ENCODE assay signal across 12 cellular contexts in the genomic region with DNA sequence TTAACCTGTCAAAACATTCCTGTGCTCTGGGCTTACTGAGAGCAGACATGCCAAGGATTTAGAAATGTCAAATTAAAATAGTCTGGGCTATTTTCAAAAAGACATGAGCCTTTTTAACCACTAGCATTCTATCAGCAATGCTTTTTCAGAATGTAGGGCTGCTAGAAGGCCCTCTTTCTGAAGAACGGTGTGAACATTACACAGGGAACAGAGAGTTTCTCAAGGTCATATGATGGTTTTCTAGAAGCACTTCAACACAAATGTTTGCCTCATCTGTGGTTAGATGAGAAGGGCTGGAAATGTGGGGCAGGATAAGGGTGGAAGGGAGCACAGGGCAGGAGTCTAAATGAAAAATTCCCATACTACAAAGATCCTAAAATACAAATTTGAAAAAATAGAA. TPM values are rescaled to one million over a fixed set of nuclear protein-coding genes. Genes with fewer than 3 reads are reported as not detected.
"Had no signal": no experiment of that assay in that cellular context is flagged by ENCODE, and none has a peak within 500 bp of the region (broad histone marks: within the 10 kb centered on the region; RNA-seq: fewer than 3 reads in every experiment).

No MANE protein-coding gene starts in this region.

- H3K27me3 ChIP-seq: spleen, upper lobe of left lung had no signal

- H3K9me3 ChIP-seq: spleen, upper lobe of left lung had no signal

- DNase-seq: activated CD4-positive, alpha-beta T cell treated with anti-CD3 and anti-CD28 coated beads for 4 hours; activated CD8-positive, alpha-beta memory T cell treated with anti-CD3 and anti-CD28 coated beads, Interleukin-2, amount 50 U/mL, for 4 hours; activated CD8-positive, alpha-beta T cell treated with anti-CD3 and anti-CD28 coated beads for 36 hours; activated naive CD4-positive, alpha-beta T cell treated with Interleukin-2 at 50 U/mL for 16 hours; effector memory CD8-positive, alpha-beta T cell; kidney; nephron progenitor cell; spleen; stimulated activated CD4-positive, alpha-beta T cell treated with anti-CD3 and anti-CD28 coated beads, Interleukin-2, amount 100 ng/mL, for 24 hours; stimulated activated naive CD4-positive, alpha-beta T cell treated with Interleukin-2 at 50 U/mL for 16 hours; upper lobe of left lung had no signal

- H3K4me1 ChIP-seq: spleen, upper lobe of left lung had no signal

- H3K27ac ChIP-seq: epithelial cell of prostate, spleen, upper lobe of left lung had no signal

- ATAC-seq: activated CD8-positive, alpha-beta T cell treated with anti-CD3 and anti-CD28 coated beads for 36 hours; effector memory CD8-positive, alpha-beta T cell had no signal

- H3K36me3 ChIP-seq: spleen, upper lobe of left lung had no signal

- H3K4me3 ChIP-seq: spleen, upper lobe of left lung had no signal

RNA-seq across cellular contexts. Expression of a gene that starts 39.3 kb away (rescaled TPM):
- total RNA-seq: activated CD8-positive, alpha-beta T cell treated with anti-CD3 and anti-CD28 coated beads for 36 hours had no signal
